Comparison of ENCODE assay signal across 31 cellular contexts in genomic region chr19:30131722-30132291, GRCh38.
"Had no signal": no experiment of that assay in that cellular context is flagged by ENCODE, and none has a peak within 500 bp of the region (broad histone marks: within the 10 kb centered on the region; RNA-seq: fewer than 3 reads in every experiment).

No MANE protein-coding gene starts in this region.

- H3K27me3 Mint-ChIP-seq: stimulated activated naive CD8-positive, alpha-beta T cell treated with anti-CD3 and anti-CD28 coated beads, Interleukin-15, amount 100 ng/mL, for 72 hours had no signal

- FAIRE-seq: endometrium, small intestine had no signal

- H3K36me3 ChIP-seq: esophagus squamous epithelium, heart right ventricle, left ventricle myocardium inferior, lower lobe of right lung, ovary, suprapubic skin, transverse colon, vagina had no signal

- H3K4me1 Mint-ChIP-seq: immature natural killer cell; natural killer cell; stimulated activated naive CD8-positive, alpha-beta T cell treated with anti-CD3 and anti-CD28 coated beads, Interleukin-15, amount 100 ng/mL, for 72 hours had no signal

- H3K27ac ChIP-seq: coronary artery, esophagus squamous epithelium, heart right ventricle, left ventricle myocardium inferior, lower lobe of right lung, ovary, psoas muscle, suprapubic skin, transverse colon, vagina had no signal

- DNase-seq: dermis blood vessel endothelial cell; effector memory CD4-positive, alpha-beta T cell; erythroblast; esophagus squamous epithelium; foreskin melanocyte; glutamatergic neuron; heart right ventricle; hippocampal formation; immature natural killer cell; islet precursor cell; kidney glomerular epithelial cell; left colon; left ventricle myocardium inferior; lower lobe of right lung; natural killer cell; occipital lobe; psoas muscle; right cardiac atrium; small intestine; stimulated activated CD4-positive, alpha-beta T cell treated with anti-CD3 and anti-CD28 coated beads, Interleukin-12 subunit alpha, Interleukin-12 subunit beta, amount 100 ng/mL, for 4 hours; stimulated activated CD4-positive, alpha-beta T cell treated with anti-CD3 and anti-CD28 coated beads, Interleukin-1b, Interleukin-23, amount 100 ng/mL, for 48 hours; stimulated activated CD4-positive, alpha-beta T cell treated with anti-CD3 and anti-CD28 coated beads, Interleukin-4, amount 100 ng/mL, for 1 hour; stimulated activated CD8-positive, alpha-beta memory T cell treated with anti-CD3 and anti-CD28 coated beads, Interleukin-4, amount 100 ng/mL, for 48 hours; stimulated activated naive CD4-positive, alpha-beta T cell; stimulated activated naive CD8-positive, alpha-beta T cell treated with anti-CD3 and anti-CD28 coated beads, Interleukin-15, amount 100 ng/mL, for 72 hours; transverse colon had no signal

- H3K27me3 ChIP-seq: esophagus squamous epithelium, ovary, suprapubic skin, transverse colon, vagina had no signal

- H3K4me1 ChIP-seq: esophagus squamous epithelium, heart right ventricle, left ventricle myocardium inferior, lower lobe of right lung, psoas muscle, suprapubic skin, transverse colon, vagina had no signal

- H3K9me3 Mint-ChIP-seq: immature natural killer cell, natural killer cell had no signal

- H3K27ac Mint-ChIP-seq: immature natural killer cell; natural killer cell; stimulated activated naive CD8-positive, alpha-beta T cell treated with anti-CD3 and anti-CD28 coated beads, Interleukin-15, amount 100 ng/mL, for 72 hours had no signal

- H3K36me3 Mint-ChIP-seq: immature natural killer cell, natural killer cell had no signal

- H3K4me3 ChIP-seq: coronary artery, esophagus squamous epithelium, heart right ventricle, left ventricle myocardium inferior, lower lobe of right lung, ovary, psoas muscle, suprapubic skin, transverse colon, vagina had no signal

- ATAC-seq: heart right ventricle; left colon; lower lobe of right lung; natural killer cell; psoas muscle; stimulated activated naive CD8-positive, alpha-beta T cell treated with anti-CD3 and anti-CD28 coated beads, Interleukin-15, amount 100 ng/mL, for 72 hours had no signal

- H3K4me3 Mint-ChIP-seq: immature natural killer cell; natural killer cell; stimulated activated naive CD8-positive, alpha-beta T cell treated with anti-CD3 and anti-CD28 coated beads, Interleukin-15, amount 100 ng/mL, for 72 hours had no signal

- H3K9me3 ChIP-seq: esophagus squamous epithelium, heart right ventricle, left ventricle myocardium inferior, lower lobe of right lung, ovary, psoas muscle, suprapubic skin, transverse colon, vagina had no signal
